ENCODE assay signal across 26 cellular contexts in genomic region chr10:48625013-48625412, GRCh38. TPM values are rescaled to one million over a fixed set of nuclear protein-coding genes. Genes with fewer than 3 reads are reported as not detected.
DNase-seq lines count a peak whose midpoint lies in the region; ATAC-seq, FAIRE-seq and TF ChIP-seq lines count a peak whose summit lies in the region.
"Had no signal": no experiment of that assay in that cellular context is flagged by ENCODE, and none has a peak within 500 bp of the region (broad histone marks: within the 10 kb centered on the region; RNA-seq: fewer than 3 reads in every experiment).

No MANE protein-coding gene starts in this region.

- H3F3A ChIP-seq in GM23248 (ENCODE audit: insufficient read depth), result no peaks in the 10 kb centered on the region; the same call in 1 of the 2 replicates

- H3K36me3 ChIP-seq in GM23248 (ENCODE audit: low read depth) (no peaks in the 10 kb centered on the region), astrocyte (ENCODE audit: insufficient read depth, low read length) (no peaks in the 10 kb centered on the region)
- H3K36me3 ChIP-seq: gastrocnemius medialis, neural progenitor cell had no signal

- peak; percentile 35 for DNase-seq in A172 (ENCODE audit: low spot score)
- DNase-seq in GM23248, result peak; percentile 72
- DNase-seq in astrocyte (ENCODE audit: low read depth), result no peak
- peak; percentile 51 to 71 for DNase-seq in foreskin fibroblast
- no peak for DNase-seq in central memory CD4-positive, alpha-beta T cell
- DNase-seq in NCI-H1417 treated with DMSO at 0.1 percent for 48 hours (lab: John Stamatoyannopoulos, UW), result no peak
- DNase-seq in natural killer cell, result no peak
- DNase-seq in stimulated activated CD4-positive, alpha-beta T cell treated with anti-CD3 and anti-CD28 coated beads, Interleukin-15, amount 100 ng/mL, for 24 hours, result no peak
- DNase-seq: activated CD4-positive, alpha-beta T cell treated with anti-CD3 and anti-CD28 coated beads for 48 hours; activated CD8-positive, alpha-beta memory T cell treated with anti-CD3 and anti-CD28 coated beads, Interleukin-2, amount 50 U/mL, for 4 hours; activated effector memory CD4-positive, alpha-beta T cell treated with Interleukin-2 at 50 U/mL for 16 hours; amygdala; CD8-positive, alpha-beta T cell; DMS79 treated with DMSO at 0.1 percent for 48 hours; gastrocnemius medialis; KBM-7; midbrain; NCI-H1105 treated with DMSO at 0.1 percent for 48 hours; NCI-H2171; NCI-H526 treated with DMSO at 0.1 percent for 48 hours; psoas muscle; stimulated activated CD8-positive, alpha-beta memory T cell treated with anti-CD3 and anti-CD28 coated beads, Interleukin-4, amount 100 ng/mL, for 48 hours; SW 1271 had no signal

- intact Hi-C loops in natural killer cell (cut with micrococcal nuclease), result no loop called here

- ATAC-seq in natural killer cell, result no peak
- ATAC-seq: CD8-positive, alpha-beta T cell; gastrocnemius medialis; HCT116; psoas muscle had no signal

- H3K9ac ChIP-seq in GM23248, result no peak overlapping the region
- no peak overlapping the region for H3K9ac ChIP-seq in astrocyte (ENCODE audit: low read length)
- H3K9ac ChIP-seq: neural progenitor cell had no signal

- FAIRE-seq in astrocyte (lab: Jason Lieb, UNC), result peak; percentile 39

- no peaks in the 10 kb centered on the region for H3K9me3 ChIP-seq in GM23248 (ENCODE audit: low read depth)
- no peaks in the 10 kb centered on the region for H3K9me3 ChIP-seq in astrocyte (ENCODE audit: insufficient read depth, low read depth, low read length)
- H3K9me3 ChIP-seq: psoas muscle had no signal

- H3K4me1 Mint-ChIP-seq in astrocyte (ENCODE audit: low read depth, unreplicated experiment) (no peaks in the 10 kb centered on the region), natural killer cell (no peaks in the 10 kb centered on the region)
- H3K4me1 Mint-ChIP-seq: neural progenitor cell had no signal

- peaks cover 4% of the 10 kb centered on the region for H3K9me3 Mint-ChIP-seq in astrocyte (ENCODE audit: unreplicated experiment)
- H3K9me3 Mint-ChIP-seq in natural killer cell, result no peaks in the 10 kb centered on the region
- H3K9me3 Mint-ChIP-seq: CD8-positive, alpha-beta T cell; neural progenitor cell had no signal

- H3K27me3 ChIP-seq in GM23248 (replicated peaks; ENCODE audit: insufficient read depth) (no peaks in the 10 kb centered on the region), astrocyte (ENCODE audit: insufficient read depth, low read length) (no peaks in the 10 kb centered on the region)
- H3K27me3 ChIP-seq: gastrocnemius medialis, neural progenitor cell had no signal

- H3K27me3 Mint-ChIP-seq in astrocyte (ENCODE audit: low read depth, unreplicated experiment) (peaks cover 23% of the 10 kb centered on the region), natural killer cell (ENCODE audit: low read depth in 2 of 2) (peaks cover 0 to 9% of the 10 kb centered on the region in 2 donors)

- H4K20me1 ChIP-seq in GM23248 (ENCODE audit: insufficient read depth), result no peaks in the 10 kb centered on the region
- H4K20me1 ChIP-seq in astrocyte (ENCODE audit: insufficient read depth, low read length), result no peaks in the 10 kb centered on the region

- H3K27ac Mint-ChIP-seq in astrocyte (ENCODE audit: unreplicated experiment) (no peak overlapping the region), natural killer cell (no peak overlapping the region)
- H3K27ac Mint-ChIP-seq: CD8-positive, alpha-beta T cell; neural progenitor cell had no signal

- peaks cover 22% of the 10 kb centered on the region for H3K4me1 ChIP-seq in GM23248 (ENCODE audit: insufficient read depth)
- peaks cover 17% of the 10 kb centered on the region for H3K4me1 ChIP-seq in astrocyte (ENCODE audit: insufficient read depth, low read length)
- H3K4me1 ChIP-seq: gastrocnemius medialis, neural progenitor cell, psoas muscle had no signal

- no peak overlapping the region for H2AFZ ChIP-seq in GM23248
- no peak overlapping the region for H2AFZ ChIP-seq in astrocyte (ENCODE audit: low read depth, low read length)
- H2AFZ ChIP-seq: neural progenitor cell had no signal

- no peak overlapping the region; the same call in 1 of the 2 replicates for H3K27ac ChIP-seq in GM23248
- no peak overlapping the region for H3K27ac ChIP-seq in astrocyte (ENCODE audit: low read depth, low read length)
- H3K27ac ChIP-seq: gastrocnemius medialis, neural progenitor cell, psoas muscle had no signal

- in situ Hi-C loops in GM23248 (cut with MboI), result no loop called here

- no peak overlapping the region for H3K4me3 ChIP-seq in GM23248
- no peak overlapping the region for H3K4me3 ChIP-seq in astrocyte (ENCODE audit: insufficient read depth, low read depth, low read length)
- H3K4me3 ChIP-seq in foreskin fibroblast (ENCODE audit: low read depth in 1 of 2, low read length in 2 of 2), result no peak overlapping the region
- H3K4me3 ChIP-seq: gastrocnemius medialis, neural progenitor cell, psoas muscle had no signal

- TF ChIP-seq CTCF in astrocyte (IDR thresholded peaks at IDR 0.05; ENCODE audit: insufficient read depth, low read depth, low read length) (no peak), foreskin fibroblast (IDR thresholded peaks at IDR 0.05; ENCODE audit: low read depth, low read length) (no peak), natural killer cell (IDR thresholded peaks at IDR 0.05) (no peak)

- no peaks in the 10 kb centered on the region for H3K9me2 ChIP-seq in GM23248 (ENCODE audit: insufficient read depth)

- WGBS in GM23248 (ENCODE audit: low coverage in 1 of 2, low lambda C conversion rate in 2 of 2, missing lambda C conversion rate in 2 of 2), 2 experiments, result 41 to 43% methylated on average over 2 of the region's 2 CpGs

- H3K4me2 ChIP-seq in GM23248 (ENCODE audit: unreplicated experiment) (peak overlapping the region; percentile 1), astrocyte (ENCODE audit: low read length) (peak overlapping the region; percentile 15)
- H3K4me2 ChIP-seq: neural progenitor cell had no signal

- H3K36me3 Mint-ChIP-seq in astrocyte (ENCODE audit: low read depth, unreplicated experiment), result no peaks in the 10 kb centered on the region
- no peaks in the 10 kb centered on the region for H3K36me3 Mint-ChIP-seq in natural killer cell
- H3K36me3 Mint-ChIP-seq: CD8-positive, alpha-beta T cell; neural progenitor cell had no signal

- H3K4me3 Mint-ChIP-seq in astrocyte (ENCODE audit: unreplicated experiment) (no peak overlapping the region), natural killer cell (no peak overlapping the region)
- H3K4me3 Mint-ChIP-seq: CD8-positive, alpha-beta T cell; neural progenitor cell had no signal

- H3K79me2 ChIP-seq in GM23248 (ENCODE audit: insufficient read depth) (no peaks in the 10 kb centered on the region), astrocyte (ENCODE audit: insufficient read depth, low read length) (no peaks in the 10 kb centered on the region)

RNA-seq across cellular contexts. Expression of gene ARHGAP22, which starts 20.1 kb away (rescaled TPM):
- total RNA-seq in A172 (2014; rRNA removed; shearing (Covaris generic)), result 6.1 and 8.2 TPM in 2 replicates
- total RNA-seq in GM23248 (2014; rRNA removed; shearing (Covaris generic)), result 44.4 and 46.0 TPM in 2 replicates
- 41.9 and 42.4 TPM in 2 replicates for polyA plus RNA-seq in GM23248 (2016; fragmentation: Nextera tagmentation; extraction: Ambion mirVana)
- total RNA-seq in astrocyte, result 4.7 and 6.2 TPM in 2 replicates
- total RNA-seq in natural killer cell, result under 1 TPM in 2 of 3 donors, not detected in 1; 0.21 to 0.40 TPM
- total RNA-seq: CD8-positive, alpha-beta T cell had no signal

RNA-seq across cellular contexts. Expression of gene WDFY4, which starts 59.7 kb away (rescaled TPM):
- total RNA-seq in A172 (2014; rRNA removed; shearing (Covaris generic)), result not detected in 2 replicates
- not detected in 2 replicates for total RNA-seq in GM23248 (2014; rRNA removed; shearing (Covaris generic))
- polyA plus RNA-seq in GM23248 (2016; fragmentation: Nextera tagmentation; extraction: Ambion mirVana), result 0.05 TPM in 1 of 2 replicates, not detected in the other
- 0.02 and 0.25 TPM in 2 replicates for total RNA-seq in astrocyte
- 1 to 10 TPM; 1.7 to 8.4 (median 3.5) TPM for total RNA-seq in natural killer cell
- total RNA-seq: A673 had no signal

Comparison
In these comparisons a context has a peak if more than half of its experiments do, and no peak if none do; other contexts are left out.
1. DNase-seq: peak in A172 (single experiment), GM23248 (single experiment) and foreskin fibroblast (2 of 2); none in astrocyte (single experiment), central memory CD4-positive, alpha-beta T cell (single experiment), NCI-H1417 treated with DMSO at 0.1 percent for 48 hours (single experiment), natural killer cell (single experiment) and stimulated activated CD4-positive, alpha-beta T cell treated with anti-CD3 and anti-CD28 coated beads, Interleukin-15, amount 100 ng/mL, for 24 hours (single experiment).